Comparison of ENCODE assay signal across 10 cellular contexts in genomic region chr2:120066708-120067547, GRCh38. TPM values are rescaled to one million over a fixed set of nuclear protein-coding genes. Genes with fewer than 3 reads are reported as not detected.
DNase-seq lines count a peak whose midpoint lies in the region; ATAC-seq and TF ChIP-seq lines count a peak whose summit lies in the region.
"Had no signal": no experiment of that assay in that cellular context is flagged by ENCODE, and none has a peak within 500 bp of the region (broad histone marks: within the 10 kb centered on the region; RNA-seq: fewer than 3 reads in every experiment).

No MANE protein-coding gene starts in this region.

- DNase-seq in DMS53 treated with DMSO at 0.1 percent for 48 hours (lab: John Stamatoyannopoulos, UW; ENCODE audit: unreplicated experiment): peak; percentile 92
- DNase-seq in NCI-H2196 (lab: John Stamatoyannopoulos, UW; ENCODE audit: unreplicated experiment): peak; percentile 85
- DNase-seq in colonic mucosa: peak; percentile 29
- peak; percentile 52 for DNase-seq in mucosa of gallbladder (ENCODE audit: low spot score)
- DNase-seq in NOMO-1 treated with DMSO at 0.1 percent for 48 hours (lab: John Stamatoyannopoulos, UW; ENCODE audit: unreplicated experiment): no peak
- DNase-seq in ecto neural progenitor cell (ENCODE audit: low spot score): no peak
- DNase-seq: KG1 had no signal

- H3K4me1 ChIP-seq in colonic mucosa: peaks cover 4% of the 10 kb centered on the region

- no peaks in the 10 kb centered on the region for H3K36me3 ChIP-seq in colonic mucosa

- ATAC-seq in GM18909 (IDR thresholded peaks at IDR 0.05; ENCODE audit: poor library complexity, unreplicated experiment) (no peak), HG03025 (IDR thresholded peaks at IDR 0.05; ENCODE audit: low FRiP score, unreplicated experiment) (no peak)

- no peak for TF ChIP-seq CTCF in colonic mucosa (IDR thresholded peaks at IDR 0.05)

- H3K27ac ChIP-seq in colonic mucosa: no peak overlapping the region
- H3K27ac ChIP-seq: epithelial cell of prostate had no signal

- H3K4me3 ChIP-seq in colonic mucosa: no peak overlapping the region

- no peaks in the 10 kb centered on the region for H3K9me3 ChIP-seq in colonic mucosa

- H3K9ac ChIP-seq in colonic mucosa (ENCODE audit: low read depth in 2 of 2, low read length in 2 of 2): no peak overlapping the region

- no peaks in the 10 kb centered on the region for H3K27me3 ChIP-seq in colonic mucosa

- intact Hi-C loops in colonic mucosa (cut with DNase I): no loop called here

RNA-seq across cellular contexts. Expression of gene EPB41L5, which starts 54.1 kb away (rescaled TPM):
- total RNA-seq in colonic mucosa (10 to 100 TPM; 21.6 to 36.0 TPM), mucosa of gallbladder (27.4 TPM)

Comparison
In these comparisons a context has a peak if more than half of its experiments do, and no peak if none do; other contexts are left out.
1. DNase-seq: peak in DMS53 treated with DMSO at 0.1 percent for 48 hours (single experiment), NCI-H2196 (single experiment), colonic mucosa (single experiment) and mucosa of gallbladder (single experiment); none in NOMO-1 treated with DMSO at 0.1 percent for 48 hours (single experiment) and ecto neural progenitor cell (single experiment).